Comparison of ENCODE assay signal across 16 cellular contexts in genomic region chr16:66129196-66129595, GRCh38.
A peak's percentile ranks its signal among the peaks of the same experiment; 100 is the strongest.
DNase-seq lines count a peak whose midpoint lies in the region; ATAC-seq and TF ChIP-seq lines count a peak whose summit lies in the region.
"Had no signal": no experiment of that assay in that cellular context is flagged by ENCODE, and none has a peak within 500 bp of the region (broad histone marks: within the 10 kb centered on the region; RNA-seq: fewer than 3 reads in every experiment).

No MANE protein-coding gene starts in this region.

- ATAC-seq in upper lobe of left lung (ENCODE audit: low FRiP score in 2 of 2), result no peak
- ATAC-seq: GM12878, GM23338 had no signal

- no peak for TF ChIP-seq EP300 in upper lobe of left lung (IDR thresholded peaks at IDR 0.05)

- no peak overlapping the region for H3K4me3 ChIP-seq in upper lobe of left lung
- H3K4me3 ChIP-seq: BLaER1 treated with 17β-estradiol and CSF1 and Interleukin-3, amounts not matched to agents 10 nM and 100 nM; GM12878; GM23338 had no signal

- H3K36me3 Mint-ChIP-seq in chondrocyte (ENCODE audit: low read depth), result no peaks in the 10 kb centered on the region

- peaks cover 53% of the 10 kb centered on the region for H3K4me1 Mint-ChIP-seq in chondrocyte (ENCODE audit: low read depth)
- H3K4me1 Mint-ChIP-seq: CD4-positive, CD25-positive, alpha-beta regulatory T cell had no signal

- peaks cover 0 to 13% (median 5%) of the 10 kb centered on the region in 4 donors for H3K4me1 ChIP-seq in upper lobe of left lung

- DNase-seq in NCI-H82 (lab: John Stamatoyannopoulos, UW) (peak; percentile 30), NCI-H82 treated with DMSO at 0.1 percent for 48 hours (lab: John Stamatoyannopoulos, UW; ENCODE audit: unreplicated experiment) (no peak), NCI-H524 (lab: John Stamatoyannopoulos, UW) (peak; percentile 55 to 76), chondrocyte (ENCODE audit: low spot score) (no peak), upper lobe of left lung (no peak), cardiac septum (ENCODE audit: low spot score) (no peak), AG20443 (ENCODE audit: low spot score) (no peak), NCI-H226 (no peak)
- DNase-seq: 8988T; Calu3; CD4-positive, CD25-positive, alpha-beta regulatory T cell; DMS 273 treated with DMSO at 0.1 percent for 48 hours; H7 had no signal

- H3K27me3 Mint-ChIP-seq in chondrocyte (ENCODE audit: low read depth), result no peaks in the 10 kb centered on the region

- WGBS in upper lobe of left lung, 2 donors, result 81 to 83% methylated on average over 4 of the region's 4 CpGs

- H3K9me3 Mint-ChIP-seq in chondrocyte (ENCODE audit: low read depth), result no peaks in the 10 kb centered on the region
- H3K9me3 Mint-ChIP-seq: CD4-positive, CD25-positive, alpha-beta regulatory T cell; GM23338 had no signal

- no peaks in the 10 kb centered on the region for H3K36me3 ChIP-seq in upper lobe of left lung
- H3K36me3 ChIP-seq: BLaER1 treated with 17β-estradiol and CSF1 and Interleukin-3, amounts not matched to agents 10 nM and 100 nM had no signal

- H3K27me3 ChIP-seq in upper lobe of left lung, result no peaks in the 10 kb centered on the region

- no peaks in the 10 kb centered on the region for H3K9me3 ChIP-seq in upper lobe of left lung
- H3K9me3 ChIP-seq: BLaER1 treated with 17β-estradiol and CSF1 and Interleukin-3, amounts not matched to agents 10 nM and 100 nM had no signal

- no peak overlapping the region for H3K4me3 Mint-ChIP-seq in chondrocyte (ENCODE audit: unreplicated experiment)
- H3K4me3 Mint-ChIP-seq: CD4-positive, CD25-positive, alpha-beta regulatory T cell; GM23338 had no signal

- no peak for TF ChIP-seq CTCF in chondrocyte (IDR thresholded peaks at IDR 0.05)
- no peak for TF ChIP-seq CTCF in upper lobe of left lung (IDR thresholded peaks at IDR 0.05)

- peak overlapping the region in 3 of 4 donors; percentile 31 to 73 (median 48) for H3K27ac ChIP-seq in upper lobe of left lung
- H3K27ac ChIP-seq: BLaER1 treated with 17β-estradiol and CSF1 and Interleukin-3, amounts not matched to agents 10 nM and 100 nM had no signal

- intact Hi-C loops in cardiac septum (cut with DNase I), result no loop called here

- H3K27ac Mint-ChIP-seq in chondrocyte (ENCODE audit: unreplicated experiment), result peak overlapping the region; percentile 8
- H3K27ac Mint-ChIP-seq: CD4-positive, CD25-positive, alpha-beta regulatory T cell; GM23338 had no signal

- TF ChIP-seq POLR2A in upper lobe of left lung (IDR thresholded peaks at IDR 0.05), result no peak

Comparison
In these comparisons a context has a peak if more than half of its experiments do, and no peak if none do; other contexts are left out.
1. DNase-seq: peak in NCI-H82 (single experiment) and NCI-H524 (2 of 2); none in NCI-H82 treated with DMSO at 0.1 percent for 48 hours (single experiment), chondrocyte (single experiment), upper lobe of left lung (0 of 2), cardiac septum (single experiment), AG20443 (single experiment) and NCI-H226 (single experiment).